Comparison of ENCODE assay signal across 8 cellular contexts in genomic region chr12:138898-139534, GRCh38.
A peak's percentile ranks its signal among the peaks of the same experiment; 100 is the strongest.
DNase-seq lines count a peak whose midpoint lies in the region; ATAC-seq and TF ChIP-seq lines count a peak whose summit lies in the region.

No MANE protein-coding gene starts in this region.

- ATAC-seq in HG02588 (IDR thresholded peaks at IDR 0.05; ENCODE audit: unreplicated experiment) = no peak
- ATAC-seq in GM19328 (IDR thresholded peaks at IDR 0.05; ENCODE audit: unreplicated experiment) = no peak

- H3K4me3 ChIP-seq in AG10803 (ENCODE audit: low read length) = no peak overlapping the region

- DNase-seq in AG10803 (ENCODE audit: low read depth) = peak; percentile 10
- peak; percentile 59 for DNase-seq in activated CD8-positive, alpha-beta memory T cell treated with anti-CD3 and anti-CD28 coated beads, Interleukin-2, amount 50 U/mL, for 48 hours
- DNase-seq in head of caudate nucleus = peak in 35 of 42 donors; percentile 7 to 64 (median 36)
- peak; percentile 85 for DNase-seq in retina
- no peak for DNase-seq in putamen (ENCODE audit: low spot score)
- DNase-seq in DMS 273 treated with DMSO at 0.1 percent for 48 hours (lab: John Stamatoyannopoulos, UW) = no peak

- intact Hi-C loops in head of caudate nucleus (cut with DNase I) = no loop called here

- TF ChIP-seq CTCF in AG10803 (conservative IDR thresholded peaks at IDR 0.05; ENCODE audit: low read length) = no peak

Comparison
In these comparisons a context has a peak if more than half of its experiments do, and no peak if none do; other contexts are left out.
1. DNase-seq: peak in AG10803 (single experiment), activated CD8-positive, alpha-beta memory T cell treated with anti-CD3 and anti-CD28 coated beads, Interleukin-2, amount 50 U/mL, for 48 hours (single experiment), head of caudate nucleus (35 of 42) and retina (single experiment); none in putamen (single experiment) and DMS 273 treated with DMSO at 0.1 percent for 48 hours (single experiment).